In the genomic region with DNA sequence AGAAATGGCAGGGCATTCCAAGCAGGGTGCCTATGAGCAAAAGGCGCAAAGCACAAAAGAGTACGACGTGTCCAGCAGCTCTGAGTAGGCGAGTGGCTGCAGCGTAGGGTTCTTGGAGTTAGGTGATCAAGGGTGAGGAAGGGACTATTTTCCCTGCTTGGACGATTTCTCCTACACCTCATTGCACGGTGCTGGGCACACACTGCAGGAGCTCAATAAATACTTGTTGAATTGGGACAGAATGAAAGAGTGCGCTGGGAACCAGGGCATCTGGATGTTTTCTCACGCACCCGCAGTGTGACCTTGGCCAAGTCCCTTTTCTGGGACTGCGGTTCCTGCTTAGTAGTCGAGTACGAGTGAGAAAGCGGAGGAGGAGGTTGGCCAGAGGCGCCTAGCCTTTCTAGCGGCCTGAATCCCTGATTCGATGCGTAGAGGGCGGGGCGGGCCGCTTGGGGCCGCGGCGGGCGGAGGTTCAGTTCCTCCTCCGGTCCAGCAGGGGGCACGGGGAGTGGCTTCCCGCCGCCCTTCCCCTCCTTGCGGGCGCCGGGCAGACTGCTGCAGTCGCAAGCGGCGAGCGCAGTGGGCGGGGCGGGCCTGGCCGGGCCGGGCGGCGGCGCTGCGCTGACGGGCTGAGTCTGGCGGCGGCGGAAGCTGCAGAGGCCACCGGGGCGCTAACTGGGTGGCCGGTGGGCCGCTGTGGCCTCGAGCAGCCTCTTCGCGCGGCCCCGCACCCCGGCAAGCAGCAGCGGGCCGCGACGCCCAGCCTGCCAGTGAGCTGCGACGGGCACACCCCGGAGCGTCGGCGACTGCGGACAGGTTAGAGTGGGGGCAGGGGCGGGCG, we compare ENCODE assay signal across 1 cellular context.
TF ChIP-seq lines count a peak whose summit lies in the region.

A gene (plus strand): TSS at position 560 of the 841 bp plus-strand sequence. CDS start 333 bp downstream, outside the sequence.

TF ChIP-seq in HepG2, 621 proteins besides CTCF, POLR2A, EP300 and RAD21 (continued from another document and continues in another):
- TF ChIP-seq, protein P1, sequence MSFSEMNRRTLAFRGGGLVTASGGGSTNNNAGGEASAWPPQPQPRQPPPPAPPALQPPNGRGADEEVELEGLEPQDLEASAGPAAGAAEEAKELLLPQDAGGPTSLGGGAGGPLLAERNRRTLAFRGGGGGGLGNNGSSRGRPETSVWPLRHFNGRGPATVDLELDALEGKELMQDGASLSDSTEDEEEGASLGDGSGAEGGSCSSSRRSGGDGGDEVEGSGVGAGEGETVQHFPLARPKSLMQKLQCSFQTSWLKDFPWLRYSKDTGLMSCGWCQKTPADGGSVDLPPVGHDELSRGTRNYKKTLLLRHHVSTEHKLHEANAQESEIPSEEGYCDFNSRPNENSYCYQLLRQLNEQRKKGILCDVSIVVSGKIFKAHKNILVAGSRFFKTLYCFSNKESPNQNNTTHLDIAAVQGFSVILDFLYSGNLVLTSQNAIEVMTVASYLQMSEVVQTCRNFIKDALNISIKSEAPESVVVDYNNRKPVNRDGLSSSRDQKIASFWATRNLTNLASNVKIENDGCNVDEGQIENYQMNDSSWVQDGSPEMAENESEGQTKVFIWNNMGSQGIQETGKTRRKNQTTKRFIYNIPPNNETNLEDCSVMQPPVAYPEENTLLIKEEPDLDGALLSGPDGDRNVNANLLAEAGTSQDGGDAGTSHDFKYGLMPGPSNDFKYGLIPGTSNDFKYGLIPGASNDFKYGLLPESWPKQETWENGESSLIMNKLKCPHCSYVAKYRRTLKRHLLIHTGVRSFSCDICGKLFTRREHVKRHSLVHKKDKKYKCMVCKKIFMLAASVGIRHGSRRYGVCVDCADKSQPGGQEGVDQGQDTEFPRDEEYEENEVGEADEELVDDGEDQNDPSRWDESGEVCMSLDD (CRISPR knock-in tag; IDR thresholded peaks at IDR 0.05; ENCODE audit: borderline replicate concordance) = no peak
- no peak for TF ChIP-seq SCMH1 (CRISPR knock-in tag; IDR thresholded peaks at IDR 0.05; ENCODE audit: borderline replicate concordance)
- TF ChIP-seq REPIN1 (CRISPR knock-in tag; IDR thresholded peaks at IDR 0.05; ENCODE audit: borderline replicate concordance, low read depth) = 0 out of 2 replicates have a peak, but pooled peaks have one; percentile 26
- TF ChIP-seq, protein P2, sequence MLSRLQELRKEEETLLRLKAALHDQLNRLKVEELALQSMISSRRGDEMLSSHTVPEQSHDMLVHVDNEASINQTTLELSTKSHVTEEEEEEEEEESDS (CRISPR knock-in tag; IDR thresholded peaks at IDR 0.05; ENCODE audit: borderline replicate concordance) = no peak
- TF ChIP-seq ZNF709 (CRISPR knock-in tag; IDR thresholded peaks at IDR 0.05) = no peak
- TF ChIP-seq ATF7-NPFF (CRISPR knock-in tag; IDR thresholded peaks at IDR 0.05; ENCODE audit: low read depth) = no peak
- no peak for TF ChIP-seq TRIM24 (CRISPR knock-in tag; IDR thresholded peaks at IDR 0.05)
- TF ChIP-seq RBM39 (IDR thresholded peaks at IDR 0.05; ENCODE audit: low read depth, low read length, poor library complexity, severe bottlenecking) = no peak
- no peak for TF ChIP-seq CBFB (CRISPR knock-in tag; IDR thresholded peaks at IDR 0.05)
- TF ChIP-seq, protein P3, sequence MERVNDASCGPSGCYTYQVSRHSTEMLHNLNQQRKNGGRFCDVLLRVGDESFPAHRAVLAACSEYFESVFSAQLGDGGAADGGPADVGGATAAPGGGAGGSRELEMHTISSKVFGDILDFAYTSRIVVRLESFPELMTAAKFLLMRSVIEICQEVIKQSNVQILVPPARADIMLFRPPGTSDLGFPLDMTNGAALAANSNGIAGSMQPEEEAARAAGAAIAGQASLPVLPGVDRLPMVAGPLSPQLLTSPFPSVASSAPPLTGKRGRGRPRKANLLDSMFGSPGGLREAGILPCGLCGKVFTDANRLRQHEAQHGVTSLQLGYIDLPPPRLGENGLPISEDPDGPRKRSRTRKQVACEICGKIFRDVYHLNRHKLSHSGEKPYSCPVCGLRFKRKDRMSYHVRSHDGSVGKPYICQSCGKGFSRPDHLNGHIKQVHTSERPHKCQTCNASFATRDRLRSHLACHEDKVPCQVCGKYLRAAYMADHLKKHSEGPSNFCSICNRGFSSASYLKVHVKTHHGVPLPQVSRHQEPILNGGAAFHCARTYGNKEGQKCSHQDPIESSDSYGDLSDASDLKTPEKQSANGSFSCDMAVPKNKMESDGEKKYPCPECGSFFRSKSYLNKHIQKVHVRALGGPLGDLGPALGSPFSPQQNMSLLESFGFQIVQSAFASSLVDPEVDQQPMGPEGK (CRISPR knock-in tag; IDR thresholded peaks at IDR 0.05) = no peak
- no peak for TF ChIP-seq SMC3 (IDR thresholded peaks at IDR 0.05; ENCODE audit: low read length)
- TF ChIP-seq, protein P4, sequence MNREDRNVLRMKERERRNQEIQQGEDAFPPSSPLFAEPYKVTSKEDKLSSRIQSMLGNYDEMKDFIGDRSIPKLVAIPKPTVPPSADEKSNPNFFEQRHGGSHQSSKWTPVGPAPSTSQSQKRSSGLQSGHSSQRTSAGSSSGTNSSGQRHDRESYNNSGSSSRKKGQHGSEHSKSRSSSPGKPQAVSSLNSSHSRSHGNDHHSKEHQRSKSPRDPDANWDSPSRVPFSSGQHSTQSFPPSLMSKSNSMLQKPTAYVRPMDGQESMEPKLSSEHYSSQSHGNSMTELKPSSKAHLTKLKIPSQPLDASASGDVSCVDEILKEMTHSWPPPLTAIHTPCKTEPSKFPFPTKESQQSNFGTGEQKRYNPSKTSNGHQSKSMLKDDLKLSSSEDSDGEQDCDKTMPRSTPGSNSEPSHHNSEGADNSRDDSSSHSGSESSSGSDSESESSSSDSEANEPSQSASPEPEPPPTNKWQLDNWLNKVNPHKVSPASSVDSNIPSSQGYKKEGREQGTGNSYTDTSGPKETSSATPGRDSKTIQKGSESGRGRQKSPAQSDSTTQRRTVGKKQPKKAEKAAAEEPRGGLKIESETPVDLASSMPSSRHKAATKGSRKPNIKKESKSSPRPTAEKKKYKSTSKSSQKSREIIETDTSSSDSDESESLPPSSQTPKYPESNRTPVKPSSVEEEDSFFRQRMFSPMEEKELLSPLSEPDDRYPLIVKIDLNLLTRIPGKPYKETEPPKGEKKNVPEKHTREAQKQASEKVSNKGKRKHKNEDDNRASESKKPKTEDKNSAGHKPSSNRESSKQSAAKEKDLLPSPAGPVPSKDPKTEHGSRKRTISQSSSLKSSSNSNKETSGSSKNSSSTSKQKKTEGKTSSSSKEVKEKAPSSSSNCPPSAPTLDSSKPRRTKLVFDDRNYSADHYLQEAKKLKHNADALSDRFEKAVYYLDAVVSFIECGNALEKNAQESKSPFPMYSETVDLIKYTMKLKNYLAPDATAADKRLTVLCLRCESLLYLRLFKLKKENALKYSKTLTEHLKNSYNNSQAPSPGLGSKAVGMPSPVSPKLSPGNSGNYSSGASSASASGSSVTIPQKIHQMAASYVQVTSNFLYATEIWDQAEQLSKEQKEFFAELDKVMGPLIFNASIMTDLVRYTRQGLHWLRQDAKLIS (CRISPR knock-in tag; IDR thresholded peaks at IDR 0.05) = no peak
- TF ChIP-seq, protein P5, sequence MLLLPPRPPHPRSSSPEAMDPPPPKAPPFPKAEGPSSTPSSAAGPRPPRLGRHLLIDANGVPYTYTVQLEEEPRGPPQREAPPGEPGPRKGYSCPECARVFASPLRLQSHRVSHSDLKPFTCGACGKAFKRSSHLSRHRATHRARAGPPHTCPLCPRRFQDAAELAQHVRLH (CRISPR knock-in tag; IDR thresholded peaks at IDR 0.05; ENCODE audit: borderline replicate concordance, low read depth) = no peak
- no peak for TF ChIP-seq ZSCAN22 (CRISPR knock-in tag; IDR thresholded peaks at IDR 0.05)
- TF ChIP-seq ZNF234 (CRISPR knock-in tag; conservative IDR thresholded peaks at IDR 0.05) = no peak
- peak; percentile 76 for TF ChIP-seq RBFOX2 (IDR thresholded peaks at IDR 0.05; ENCODE audit: low read depth, low read length)
- TF ChIP-seq TEAD2 (CRISPR knock-in tag; IDR thresholded peaks at IDR 0.05) = no peak
- no peak for TF ChIP-seq ZNF296 (CRISPR knock-in tag; conservative IDR thresholded peaks at IDR 0.05)
- TF ChIP-seq, protein P6, sequence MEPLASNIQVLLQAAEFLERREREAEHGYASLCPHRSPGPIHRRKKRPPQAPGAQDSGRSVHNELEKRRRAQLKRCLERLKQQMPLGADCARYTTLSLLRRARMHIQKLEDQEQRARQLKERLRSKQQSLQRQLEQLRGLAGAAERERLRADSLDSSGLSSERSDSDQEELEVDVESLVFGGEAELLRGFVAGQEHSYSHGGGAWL (CRISPR knock-in tag; IDR thresholded peaks at IDR 0.05) = no peak
- TF ChIP-seq FOXK1 (CRISPR knock-in tag; IDR thresholded peaks at IDR 0.05; ENCODE audit: borderline replicate concordance, low read depth) = 0 out of 2 replicates have a peak, but pooled peaks have one; percentile 14
- TF ChIP-seq, protein P7, sequence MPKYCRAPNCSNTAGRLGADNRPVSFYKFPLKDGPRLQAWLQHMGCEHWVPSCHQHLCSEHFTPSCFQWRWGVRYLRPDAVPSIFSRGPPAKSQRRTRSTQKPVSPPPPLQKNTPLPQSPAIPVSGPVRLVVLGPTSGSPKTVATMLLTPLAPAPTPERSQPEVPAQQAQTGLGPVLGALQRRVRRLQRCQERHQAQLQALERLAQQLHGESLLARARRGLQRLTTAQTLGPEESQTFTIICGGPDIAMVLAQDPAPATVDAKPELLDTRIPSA (CRISPR knock-in tag; IDR thresholded peaks at IDR 0.05; ENCODE audit: borderline replicate concordance) = no peak
- TF ChIP-seq, protein P8, sequence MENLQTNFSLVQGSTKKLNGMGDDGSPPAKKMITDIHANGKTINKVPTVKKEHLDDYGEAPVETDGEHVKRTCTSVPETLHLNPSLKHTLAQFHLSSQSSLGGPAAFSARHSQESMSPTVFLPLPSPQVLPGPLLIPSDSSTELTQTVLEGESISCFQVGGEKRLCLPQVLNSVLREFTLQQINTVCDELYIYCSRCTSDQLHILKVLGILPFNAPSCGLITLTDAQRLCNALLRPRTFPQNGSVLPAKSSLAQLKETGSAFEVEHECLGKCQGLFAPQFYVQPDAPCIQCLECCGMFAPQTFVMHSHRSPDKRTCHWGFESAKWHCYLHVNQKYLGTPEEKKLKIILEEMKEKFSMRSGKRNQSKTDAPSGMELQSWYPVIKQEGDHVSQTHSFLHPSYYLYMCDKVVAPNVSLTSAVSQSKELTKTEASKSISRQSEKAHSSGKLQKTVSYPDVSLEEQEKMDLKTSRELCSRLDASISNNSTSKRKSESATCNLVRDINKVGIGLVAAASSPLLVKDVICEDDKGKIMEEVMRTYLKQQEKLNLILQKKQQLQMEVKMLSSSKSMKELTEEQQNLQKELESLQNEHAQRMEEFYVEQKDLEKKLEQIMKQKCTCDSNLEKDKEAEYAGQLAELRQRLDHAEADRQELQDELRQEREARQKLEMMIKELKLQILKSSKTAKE (CRISPR knock-in tag; IDR thresholded peaks at IDR 0.05; ENCODE audit: borderline replicate concordance) = no peak
- TF ChIP-seq TBX2 (CRISPR knock-in tag; IDR thresholded peaks at IDR 0.05; ENCODE audit: borderline replicate concordance) = no peak
- TF ChIP-seq, protein P9, sequence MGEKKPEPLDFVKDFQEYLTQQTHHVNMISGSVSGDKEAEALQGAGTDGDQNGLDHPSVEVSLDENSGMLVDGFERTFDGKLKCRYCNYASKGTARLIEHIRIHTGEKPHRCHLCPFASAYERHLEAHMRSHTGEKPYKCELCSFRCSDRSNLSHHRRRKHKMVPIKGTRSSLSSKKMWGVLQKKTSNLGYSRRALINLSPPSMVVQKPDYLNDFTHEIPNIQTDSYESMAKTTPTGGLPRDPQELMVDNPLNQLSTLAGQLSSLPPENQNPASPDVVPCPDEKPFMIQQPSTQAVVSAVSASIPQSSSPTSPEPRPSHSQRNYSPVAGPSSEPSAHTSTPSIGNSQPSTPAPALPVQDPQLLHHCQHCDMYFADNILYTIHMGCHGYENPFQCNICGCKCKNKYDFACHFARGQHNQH (CRISPR knock-in tag; IDR thresholded peaks at IDR 0.05) = no peak
- no peak for TF ChIP-seq TEAD3 (CRISPR knock-in tag; optimal IDR thresholded peaks at IDR 0.05; ENCODE audit: borderline replicate concordance)
- TF ChIP-seq KDM1A (CRISPR knock-in tag; IDR thresholded peaks at IDR 0.05) = no peak
- TF ChIP-seq, protein P10, sequence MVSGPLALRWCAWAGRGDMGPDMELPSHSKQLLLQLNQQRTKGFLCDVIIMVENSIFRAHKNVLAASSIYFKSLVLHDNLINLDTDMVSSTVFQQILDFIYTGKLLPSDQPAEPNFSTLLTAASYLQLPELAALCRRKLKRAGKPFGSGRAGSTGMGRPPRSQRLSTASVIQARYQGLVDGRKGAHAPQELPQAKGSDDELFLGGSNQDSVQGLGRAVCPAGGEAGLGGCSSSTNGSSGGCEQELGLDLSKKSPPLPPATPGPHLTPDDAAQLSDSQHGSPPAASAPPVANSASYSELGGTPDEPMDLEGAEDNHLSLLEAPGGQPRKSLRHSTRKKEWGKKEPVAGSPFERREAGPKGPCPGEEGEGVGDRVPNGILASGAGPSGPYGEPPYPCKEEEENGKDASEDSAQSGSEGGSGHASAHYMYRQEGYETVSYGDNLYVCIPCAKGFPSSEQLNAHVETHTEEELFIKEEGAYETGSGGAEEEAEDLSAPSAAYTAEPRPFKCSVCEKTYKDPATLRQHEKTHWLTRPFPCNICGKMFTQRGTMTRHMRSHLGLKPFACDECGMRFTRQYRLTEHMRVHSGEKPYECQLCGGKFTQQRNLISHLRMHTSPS (CRISPR knock-in tag; IDR thresholded peaks at IDR 0.05; ENCODE audit: low read depth) = no peak
- no peak for TF ChIP-seq GLI4 (CRISPR knock-in tag; IDR thresholded peaks at IDR 0.05; ENCODE audit: borderline replicate concordance)
- no peak for TF ChIP-seq ZKSCAN8 (CRISPR knock-in tag; IDR thresholded peaks at IDR 0.05; ENCODE audit: borderline replicate concordance)
- no peak for TF ChIP-seq ZNF510 (CRISPR knock-in tag; IDR thresholded peaks at IDR 0.05; ENCODE audit: low read depth)
- peak; percentile 31; the same call in 1 of the 2 replicates for TF ChIP-seq TMF1 (CRISPR knock-in tag; IDR thresholded peaks at IDR 0.05; ENCODE audit: low read depth)
- TF ChIP-seq, protein P11, sequence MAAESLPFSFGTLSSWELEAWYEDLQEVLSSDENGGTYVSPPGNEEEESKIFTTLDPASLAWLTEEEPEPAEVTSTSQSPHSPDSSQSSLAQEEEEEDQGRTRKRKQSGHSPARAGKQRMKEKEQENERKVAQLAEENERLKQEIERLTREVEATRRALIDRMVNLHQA (CRISPR knock-in tag; IDR thresholded peaks at IDR 0.05) = no peak
- no peak for TF ChIP-seq ZNF274 (CRISPR knock-in tag; IDR thresholded peaks at IDR 0.05)
- no peak for TF ChIP-seq SALL1 (CRISPR knock-in tag; IDR thresholded peaks at IDR 0.05)
- TF ChIP-seq, protein P12, sequence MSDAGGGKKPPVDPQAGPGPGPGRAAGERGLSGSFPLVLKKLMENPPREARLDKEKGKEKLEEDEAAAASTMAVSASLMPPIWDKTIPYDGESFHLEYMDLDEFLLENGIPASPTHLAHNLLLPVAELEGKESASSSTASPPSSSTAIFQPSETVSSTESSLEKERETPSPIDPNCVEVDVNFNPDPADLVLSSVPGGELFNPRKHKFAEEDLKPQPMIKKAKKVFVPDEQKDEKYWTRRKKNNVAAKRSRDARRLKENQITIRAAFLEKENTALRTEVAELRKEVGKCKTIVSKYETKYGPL (CRISPR knock-in tag; IDR thresholded peaks at IDR 0.05) = no peak
